8 cellular contexts compared by ENCODE assay signal in the genomic region with DNA sequence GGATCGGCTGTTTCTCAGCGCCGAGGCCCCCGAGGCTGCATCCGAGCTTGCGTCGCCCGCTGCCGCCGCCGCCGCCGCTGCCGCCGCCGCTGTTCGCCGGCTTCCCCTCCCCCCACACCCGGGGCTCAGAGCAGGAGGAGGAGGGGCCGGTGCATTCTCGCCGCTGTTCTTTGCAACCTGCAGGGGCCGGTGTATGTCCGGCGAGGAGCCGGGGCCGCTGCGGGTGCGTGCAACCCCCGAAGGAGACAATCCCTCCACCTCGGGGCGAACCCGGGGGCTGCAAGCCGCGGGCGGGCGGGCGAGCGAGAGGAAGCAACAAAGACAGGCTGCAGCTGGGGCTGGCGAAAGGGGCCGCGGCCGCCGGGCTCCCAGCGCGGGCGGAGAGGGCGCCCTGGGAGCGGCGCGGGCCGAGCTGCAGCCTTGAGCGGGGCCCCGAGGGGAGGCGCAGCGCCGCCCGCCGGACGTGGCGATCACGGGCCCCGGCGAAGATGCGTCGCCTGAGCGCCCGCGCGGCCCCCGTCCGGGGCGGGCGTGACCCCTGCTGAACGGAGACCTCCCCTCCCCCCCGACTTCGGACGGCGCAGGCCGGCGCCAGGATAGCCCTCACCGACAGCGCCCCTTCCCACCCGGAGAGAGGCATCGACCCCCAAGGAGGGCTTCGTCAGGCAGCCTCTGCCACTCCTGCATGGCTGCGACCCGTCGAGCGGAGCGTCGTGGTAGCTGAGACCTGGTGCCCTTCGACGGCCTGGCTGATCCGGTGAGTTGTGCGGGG. TPM values are rescaled to one million over a fixed set of nuclear protein-coding genes. Genes with fewer than 3 reads are reported as not detected.
A peak's percentile ranks its signal among the peaks of the same experiment; 100 is the strongest.
DNase-seq lines count a peak whose midpoint lies in the region; ATAC-seq, FAIRE-seq and TF ChIP-seq lines count a peak whose summit lies in the region.

No MANE protein-coding gene starts in this region.

- H3K27me3 ChIP-seq in MM.1S (replicated peaks; ENCODE audit: insufficient read depth, low read length) (no peaks in the 10 kb centered on the region; the same call in 1 of the 2 replicates), WERI-Rb-1 (ENCODE audit: insufficient read depth, low read depth, severe bottlenecking) (no peaks in the 10 kb centered on the region), bronchial epithelial cell (ENCODE audit: control insufficient read depth, insufficient read depth, low read length) (peaks cover 20% of the 10 kb centered on the region)

- DNase-seq in DMS79 (lab: John Stamatoyannopoulos, UW) = peak; percentile 18
- DNase-seq in MM.1S = peak; percentile 46
- peak; percentile 80 for DNase-seq in WERI-Rb-1
- no peak for DNase-seq in bronchial epithelial cell (ENCODE audit: low read depth)
- peak; percentile 77 for DNase-seq in left lobe of liver (ENCODE audit: low spot score)
- DNase-seq in stimulated activated CD4-positive, alpha-beta T cell treated with anti-CD3 and anti-CD28 coated beads, Interleukin-4, amount 100 ng/mL, for 24 hours = peak; percentile 52
- no peak for DNase-seq in GOT3 (lab: John Stamatoyannopoulos, UW)

- 0 out of 2 replicates have a peak, but pooled peaks have one; percentile 2 for TF ChIP-seq CTCF in MM.1S (IDR thresholded peaks at IDR 0.05; ENCODE audit: low read length)
- peak; percentile 53; the same call in 1 of the 2 replicates for TF ChIP-seq CTCF in WERI-Rb-1 (IDR thresholded peaks at IDR 0.05; ENCODE audit: low read depth, low read length)
- no peak for TF ChIP-seq CTCF in bronchial epithelial cell (IDR thresholded peaks at IDR 0.05; ENCODE audit: insufficient read depth, low read length, severe bottlenecking)

- no peaks in the 10 kb centered on the region for H3F3A ChIP-seq in MM.1S (ENCODE audit: insufficient read depth, low read length)

- no peaks in the 10 kb centered on the region for H3K9me3 ChIP-seq in MM.1S (replicated peaks; ENCODE audit: insufficient read depth, low read length)
- H3K9me3 ChIP-seq in WERI-Rb-1 (ENCODE audit: severe bottlenecking) = no peaks in the 10 kb centered on the region

- H3K79me2 ChIP-seq in MM.1S (ENCODE audit: low read length) = no peaks in the 10 kb centered on the region

- H3K27ac ChIP-seq in MM.1S (ENCODE audit: low read length) = no peak overlapping the region
- H3K27ac ChIP-seq in WERI-Rb-1 = peak overlapping the region; percentile 90

- no peak for FAIRE-seq in bronchial epithelial cell (lab: Jason Lieb, UNC)

- H3K9ac ChIP-seq in MM.1S (ENCODE audit: low read length) = no peak overlapping the region

- peak overlapping the region; percentile 50; the same call in 1 of the 2 replicates for H3K4me3 ChIP-seq in MM.1S (ENCODE audit: low read length)
- H3K4me3 ChIP-seq in WERI-Rb-1 (ENCODE audit: low read depth, low read length) = peak overlapping the region; percentile 91
- H3K4me3 ChIP-seq in bronchial epithelial cell (ENCODE audit: low read depth, low read length) = peak overlapping the region; percentile 36

- H3K9me2 ChIP-seq in MM.1S (replicated peaks; ENCODE audit: insufficient read depth, low read length) = no peaks in the 10 kb centered on the region

- H3K4me1 ChIP-seq in MM.1S (ENCODE audit: low read length) = no peaks in the 10 kb centered on the region

- no peaks in the 10 kb centered on the region for H3K36me3 ChIP-seq in MM.1S (replicated peaks; ENCODE audit: insufficient read depth, low read length)
- H3K36me3 ChIP-seq in WERI-Rb-1 = peaks cover 40% of the 10 kb centered on the region
- H3K36me3 ChIP-seq in bronchial epithelial cell (ENCODE audit: control insufficient read depth, insufficient read depth, low read length) = no peaks in the 10 kb centered on the region

- H2AFZ ChIP-seq in MM.1S (ENCODE audit: low read length) = peak overlapping the region; percentile 23; the same call in 1 of the 2 replicates

- ATAC-seq in GM21825 (IDR thresholded peaks at IDR 0.05; ENCODE audit: unreplicated experiment) (peak; percentile 8), left lobe of liver (peak; percentile 46)

- H3K4me2 ChIP-seq in MM.1S (ENCODE audit: low read depth, low read length) = peak overlapping the region; percentile 59

- no peaks in the 10 kb centered on the region for H4K20me1 ChIP-seq in MM.1S (ENCODE audit: insufficient read depth, low read length)

RNA-seq across cellular contexts. Expression of gene FAM222A, which starts 0.7 kb away (rescaled TPM):
- total RNA-seq in bronchial epithelial cell = under 0.01 TPM in 1 of 2 replicates, not detected in the other
- total RNA-seq in left lobe of liver = 1.8 TPM

Comparison
In these comparisons a context has a peak if more than half of its experiments do, and no peak if none do; other contexts are left out.
1. DNase-seq: peak in DMS79 (single experiment), MM.1S (single experiment), WERI-Rb-1 (single experiment), left lobe of liver (single experiment) and stimulated activated CD4-positive, alpha-beta T cell treated with anti-CD3 and anti-CD28 coated beads, Interleukin-4, amount 100 ng/mL, for 24 hours (single experiment); none in bronchial epithelial cell (single experiment) and GOT3 (single experiment).
2. H3K4me3 ChIP-seq: peak in every context shown above with its lines; median percentile 91 in WERI-Rb-1; 50 in MM.1S; 36 in bronchial epithelial cell.